In the genomic region with DNA sequence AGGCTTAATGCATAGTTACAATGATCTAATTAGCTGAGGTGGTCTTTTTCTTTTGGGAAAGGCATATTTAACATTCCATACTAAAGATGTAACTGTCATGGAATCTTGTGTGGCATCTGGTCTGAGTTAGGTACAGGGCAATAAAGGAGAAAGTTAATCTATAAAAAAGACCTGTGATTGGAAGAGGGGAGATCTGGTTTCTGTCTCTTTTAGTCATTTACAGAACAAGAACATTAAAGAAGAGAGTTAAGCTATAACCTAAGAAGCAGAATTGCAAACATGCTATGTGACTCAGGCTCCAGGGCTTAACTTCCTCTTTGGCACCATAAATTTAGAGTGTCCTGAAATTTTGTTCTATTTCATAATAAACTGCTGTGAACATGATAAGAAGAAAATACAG, we compare ENCODE assay signal across 12 cellular contexts. TPM values are rescaled to one million over a fixed set of nuclear protein-coding genes. Genes with fewer than 3 reads are reported as not detected.
DNase-seq lines count a peak whose midpoint lies in the region; ATAC-seq and TF ChIP-seq lines count a peak whose summit lies in the region.
"Had no signal": no experiment of that assay in that cellular context is flagged by ENCODE, and none has a peak within 500 bp of the region (broad histone marks: within the 10 kb centered on the region; RNA-seq: fewer than 3 reads in every experiment).

No MANE protein-coding gene starts in this region.

- H3K36me3 Mint-ChIP-seq in stimulated activated effector memory CD8-positive, alpha-beta T cell treated with anti-CD3 and anti-CD28 coated beads, Interleukin-12 subunit alpha, Interleukin-12 subunit beta, amount 100 ng/mL, for 72 hours, result no peaks in the 10 kb centered on the region
- H3K36me3 Mint-ChIP-seq: naive B cell had no signal

- DNase-seq in AG04449 (ENCODE audit: low read depth, low spot score) (peak; percentile 67), HT1080 (ENCODE audit: low read depth) (peak; percentile 33), SKM-1 (lab: John Stamatoyannopoulos, UW; ENCODE audit: unreplicated experiment) (peak; percentile 57), fibroblast of villous mesenchyme (ENCODE audit: low read depth) (peak; percentile 96), activated T-cell treated with anti-CD3 and anti-CD28 coated beads for 4 hours (no peak)
- no peak for DNase-seq in stimulated activated effector memory CD8-positive, alpha-beta T cell treated with anti-CD3 and anti-CD28 coated beads, Interleukin-12 subunit alpha, Interleukin-12 subunit beta, amount 100 ng/mL, for 72 hours (ENCODE audit: low spot score in 2 of 2)
- DNase-seq: adrenal gland, naive B cell, NCI-H446, spleen had no signal

- no peak for ATAC-seq in stimulated activated effector memory CD8-positive, alpha-beta T cell treated with anti-CD3 and anti-CD28 coated beads, Interleukin-12 subunit alpha, Interleukin-12 subunit beta, amount 100 ng/mL, for 72 hours
- ATAC-seq in HG03442 (IDR thresholded peaks at IDR 0.05; ENCODE audit: unreplicated experiment) (no peak), HG03045 (IDR thresholded peaks at IDR 0.05; ENCODE audit: unreplicated experiment) (no peak)

- no peak overlapping the region for H3K4me3 Mint-ChIP-seq in stimulated activated effector memory CD8-positive, alpha-beta T cell treated with anti-CD3 and anti-CD28 coated beads, Interleukin-12 subunit alpha, Interleukin-12 subunit beta, amount 100 ng/mL, for 72 hours
- H3K4me3 Mint-ChIP-seq: naive B cell had no signal

- CTCF ChIA-PET in AG04449 (lab: Yijun Ruan, JAX), result interaction anchor here (1.8 to 2.7 kb wide), 2 partner anchors 9 to 290 kb away, joined by 4 to 8 read pairs; no protein-coding TSS in a partner anchor

- no peak overlapping the region for H3K4me3 ChIP-seq in AG04449 (ENCODE audit: low read depth, low read length)
- H3K4me3 ChIP-seq in fibroblast of villous mesenchyme (ENCODE audit: low read depth, low read length), result no peak overlapping the region
- H3K4me3 ChIP-seq: adrenal gland, spleen had no signal

- H3K4me1 Mint-ChIP-seq in stimulated activated effector memory CD8-positive, alpha-beta T cell treated with anti-CD3 and anti-CD28 coated beads, Interleukin-12 subunit alpha, Interleukin-12 subunit beta, amount 100 ng/mL, for 72 hours, result no peaks in the 10 kb centered on the region

- H3K9me3 Mint-ChIP-seq in stimulated activated effector memory CD8-positive, alpha-beta T cell treated with anti-CD3 and anti-CD28 coated beads, Interleukin-12 subunit alpha, Interleukin-12 subunit beta, amount 100 ng/mL, for 72 hours, result peaks cover 15% of the 10 kb centered on the region

- H3K27ac Mint-ChIP-seq in stimulated activated effector memory CD8-positive, alpha-beta T cell treated with anti-CD3 and anti-CD28 coated beads, Interleukin-12 subunit alpha, Interleukin-12 subunit beta, amount 100 ng/mL, for 72 hours, result no peak overlapping the region
- H3K27ac Mint-ChIP-seq: naive B cell had no signal

- no peak for TF ChIP-seq CTCF in AG04449 (IDR thresholded peaks at IDR 0.05; ENCODE audit: insufficient read depth, low read length, missing control alignments)
- no peak for TF ChIP-seq CTCF in fibroblast of villous mesenchyme (IDR thresholded peaks at IDR 0.05; ENCODE audit: insufficient read depth, low read depth, low read length)

- POLR2A ChIA-PET in AG04449 (lab: Yijun Ruan, JAX), result no interaction called here

RNA-seq across cellular contexts. Expression of a gene that starts 47.2 kb away (rescaled TPM):
- 186 and 228 TPM in 2 replicates for total RNA-seq in HT1080 (2014; rRNA removed; shearing (Covaris generic))
- polyA plus RNA-seq in HT1080 (2015; cell fraction: cytosol; rRNA removed), result 178 and 221 TPM in 2 replicates
- 345 and 347 TPM in 2 replicates for polyA plus RNA-seq in HT1080 (2015; cell fraction: nucleus; rRNA removed)
- total RNA-seq in fibroblast of villous mesenchyme, result 310 and 479 TPM in 2 replicates

Comparison
In these comparisons a context has a peak if more than half of its experiments do, and no peak if none do; other contexts are left out.
1. DNase-seq: peak in AG04449 (single experiment), HT1080 (single experiment), SKM-1 (single experiment) and fibroblast of villous mesenchyme (single experiment); none in activated T-cell treated with anti-CD3 and anti-CD28 coated beads for 4 hours (single experiment) and stimulated activated effector memory CD8-positive, alpha-beta T cell treated with anti-CD3 and anti-CD28 coated beads, Interleukin-12 subunit alpha, Interleukin-12 subunit beta, amount 100 ng/mL, for 72 hours (0 of 2).